1 cellular context compared by ENCODE assay signal in genomic region chr1:29876441-29876840, GRCh38.
TF ChIP-seq lines count a peak whose summit lies in the region.

No MANE protein-coding gene starts in this region.

TF ChIP-seq in HepG2, 621 proteins besides CTCF, POLR2A, EP300 and RAD21 (continued from another document):
- TF ChIP-seq FOSL1 (CRISPR knock-in tag; IDR thresholded peaks at IDR 0.05; ENCODE audit: borderline replicate concordance) (no peak), ZNF562 (CRISPR knock-in tag; IDR thresholded peaks at IDR 0.05; ENCODE audit: borderline replicate concordance) (no peak), SP2 (CRISPR knock-in tag; IDR thresholded peaks at IDR 0.05) (no peak)
